ENCODE assay signal across 26 cellular contexts in the genomic region with DNA sequence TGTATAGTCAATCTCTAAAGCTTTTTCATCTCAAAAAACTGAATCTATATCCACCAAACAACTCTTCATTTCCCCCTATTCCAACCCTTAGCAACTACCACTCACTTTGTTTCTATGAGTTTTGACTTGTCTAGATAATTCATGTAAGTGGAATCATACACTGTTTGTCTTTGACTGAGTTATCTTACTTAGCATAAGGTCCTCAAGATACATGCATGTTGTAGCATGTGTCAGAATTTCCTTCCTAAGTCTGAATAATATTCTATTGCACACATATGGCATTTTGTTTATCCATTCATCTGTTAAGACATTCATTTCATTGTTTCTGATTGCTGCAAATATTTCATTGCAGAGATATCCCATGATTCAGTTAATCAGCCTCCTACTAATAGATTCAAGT.
"Had no signal": no experiment of that assay in that cellular context is flagged by ENCODE, and none has a peak within 500 bp of the region (broad histone marks: within the 10 kb centered on the region; RNA-seq: fewer than 3 reads in every experiment).

No MANE protein-coding gene starts in this region.

- H3K36me3 Mint-ChIP-seq: natural killer cell had no signal

- FAIRE-seq: kidney had no signal

- H3K4me3 ChIP-seq: left lung, lower lobe of right lung, neural progenitor cell, ovary, right atrium auricular region, right lobe of liver, stomach, testis, thyroid gland, transverse colon, upper lobe of left lung had no signal

- H2AFZ ChIP-seq: neural progenitor cell had no signal

- ATAC-seq: left colon; left lung; lower lobe of right lung; natural killer cell; right lobe of liver; stimulated activated naive B cell treated with anti-CD40 and anti-IgM and Interleukin-4, amounts not matched to agents 10 μg/mL and 1 μg/mL and 100 μg/mL, for 72 hours; stimulated activated naive CD8-positive, alpha-beta T cell treated with anti-CD3 and anti-CD28 coated beads, Interleukin-15, Interleukin-2, amounts not matched to agents 100 U/mL and 50 U/mL, for 24 hours had no signal

- H3K9me3 ChIP-seq: lower lobe of right lung, ovary, right atrium auricular region, right lobe of liver, stomach, testis, thyroid gland, transverse colon, upper lobe of left lung had no signal

- DNase-seq: hippocampal formation; kidney; left colon; left lung; lower lobe of right lung; mesendoderm; naive B cell; natural killer cell; nephron progenitor cell; ovary; right lobe of liver; stimulated activated CD4-positive, alpha-beta T cell treated with anti-CD3 and anti-CD28 coated beads, Interleukin-12 subunit alpha, Interleukin-12 subunit beta, amount 100 ng/mL, for 4 hours; stimulated activated CD4-positive, alpha-beta T cell treated with anti-CD3 and anti-CD28 coated beads, Interleukin-15, amount 100 ng/mL, for 24 hours; stimulated activated CD4-positive, alpha-beta T cell treated with anti-CD3 and anti-CD28 coated beads, Interleukin-2, amount 100 ng/mL, for 24 hours; stimulated activated CD4-positive, alpha-beta T cell treated with anti-CD3 and anti-CD28 coated beads, Interleukin-4, amount 100 ng/mL, for 1 hour; stimulated activated naive B cell treated with anti-CD40 and anti-IgM and Interleukin-4, amounts not matched to agents 10 μg/mL and 1 μg/mL and 100 μg/mL, for 72 hours; stimulated activated naive CD8-positive, alpha-beta T cell treated with anti-CD3 and anti-CD28 coated beads, Interleukin-15, Interleukin-2, amounts not matched to agents 100 U/mL and 50 U/mL, for 24 hours; stomach; testis; thyroid gland; transverse colon; upper lobe of left lung had no signal

- H3K36me3 ChIP-seq: left lung, lower lobe of right lung, neural progenitor cell, ovary, right atrium auricular region, right lobe of liver, stomach, thyroid gland, transverse colon, upper lobe of left lung had no signal

- H3K9me3 Mint-ChIP-seq: natural killer cell had no signal

- H3K4me2 ChIP-seq: neural progenitor cell had no signal

- H3K4me3 Mint-ChIP-seq: mesothelial cell of epicardium; natural killer cell; nephron progenitor cell; neural progenitor cell; stimulated activated naive B cell treated with anti-CD40 and anti-IgM and Interleukin-4, amounts not matched to agents 10 μg/mL and 1 μg/mL and 100 μg/mL, for 72 hours had no signal

- H3K27ac Mint-ChIP-seq: mesothelial cell of epicardium; nephron progenitor cell; neural progenitor cell; progenitor cell of endocrine pancreas; stimulated activated naive B cell treated with anti-CD40 and anti-IgM and Interleukin-4, amounts not matched to agents 10 μg/mL and 1 μg/mL and 100 μg/mL, for 72 hours had no signal

- H3K4me1 Mint-ChIP-seq: nephron progenitor cell, neural progenitor cell had no signal

- H3K4me1 ChIP-seq: neural progenitor cell, right atrium auricular region, right lobe of liver, testis, thyroid gland had no signal

- H3K27me3 ChIP-seq: left lung, neural progenitor cell, ovary, right atrium auricular region, right lobe of liver, stomach, testis, thyroid gland, transverse colon, upper lobe of left lung had no signal

- H3K27me3 Mint-ChIP-seq: naive B cell; progenitor cell of endocrine pancreas; stimulated activated naive B cell treated with anti-CD40 and anti-IgM and Interleukin-4, amounts not matched to agents 10 μg/mL and 1 μg/mL and 100 μg/mL, for 72 hours had no signal

- H3K27ac ChIP-seq: left lung, lower lobe of right lung, neural progenitor cell, ovary, right atrium auricular region, right lobe of liver, stomach, testis, thyroid gland, transverse colon, upper lobe of left lung had no signal
